ENCODE assay signal across 1 cellular context in the genomic region with DNA sequence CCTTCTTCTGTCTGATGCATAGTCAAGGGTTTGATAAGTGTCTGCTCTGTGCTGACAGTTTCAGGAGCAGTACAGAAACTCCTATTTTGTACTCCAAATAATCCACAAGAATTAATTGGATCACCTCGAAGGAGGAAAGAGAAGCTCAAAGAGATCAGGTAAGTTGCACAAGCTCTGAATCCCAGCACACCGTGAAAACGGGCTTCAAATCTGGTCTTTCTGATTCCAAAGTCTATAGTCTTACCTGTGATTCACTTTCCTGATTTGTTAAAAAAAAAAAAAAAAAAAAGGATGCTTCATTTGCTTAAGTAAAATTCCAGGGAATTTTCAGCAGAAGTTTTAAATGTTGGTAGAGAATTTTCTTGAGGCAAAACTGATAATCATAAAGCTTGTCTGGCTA.
TF ChIP-seq lines count a peak whose summit lies in the region.

No MANE protein-coding gene starts in this region.

TF ChIP-seq in HepG2, 621 proteins besides CTCF, POLR2A, EP300 and RAD21 (continued from another document):
- TF ChIP-seq ZNF251 (CRISPR knock-in tag; IDR thresholded peaks at IDR 0.05) (no peak), HMG20B (CRISPR knock-in tag; conservative IDR thresholded peaks at IDR 0.05) (no peak)
